2 cellular contexts compared by ENCODE assay signal in the genomic region with DNA sequence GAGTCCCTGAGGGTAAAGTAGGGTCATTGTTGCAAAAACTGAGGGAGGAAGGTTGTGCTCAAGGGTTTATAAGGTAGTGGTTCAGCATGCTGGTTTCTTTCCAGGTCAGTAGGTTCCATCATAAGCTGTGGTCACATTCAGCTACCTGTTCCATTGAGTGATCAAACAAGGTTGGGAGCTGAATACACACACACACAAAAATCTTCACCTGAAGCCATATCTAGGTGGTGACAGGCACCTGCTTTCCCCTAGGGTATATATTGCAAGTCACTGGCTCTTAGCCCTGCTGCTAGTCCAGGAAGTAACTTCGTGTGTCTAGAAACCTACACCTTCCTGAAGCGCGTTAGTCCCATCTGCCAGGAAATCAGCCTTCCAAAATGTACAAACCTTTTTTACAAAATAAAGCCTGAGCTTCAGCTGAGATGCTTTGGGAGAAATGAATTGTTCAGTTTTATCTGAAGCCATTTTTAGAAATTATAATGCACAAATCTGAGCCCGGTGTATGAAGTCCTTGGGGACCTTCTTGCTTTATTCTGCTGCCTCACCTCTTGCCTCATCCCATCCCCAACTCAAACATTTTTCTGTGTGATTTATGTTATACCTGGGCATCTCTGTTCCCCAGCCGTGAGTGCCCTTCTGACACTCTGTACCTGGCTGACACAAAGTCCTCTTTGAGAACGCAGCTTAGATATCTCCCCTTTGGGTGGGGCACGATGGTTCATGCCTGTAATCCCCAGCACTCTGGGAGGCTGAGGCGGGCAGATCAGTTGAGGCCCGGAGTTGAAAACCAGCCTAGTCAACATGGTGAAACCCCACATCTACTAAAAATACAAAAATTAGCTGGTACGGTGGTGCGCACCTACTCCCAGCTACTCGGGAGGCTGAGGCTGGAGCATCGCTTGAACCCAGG.
TF ChIP-seq lines count a peak whose summit lies in the region.

No MANE protein-coding gene starts in this region.

TF ChIP-seq in GM12878, 131 proteins besides CTCF, POLR2A, EP300 and RAD21:
- TF ChIP-seq NFXL1 (IDR thresholded peaks at IDR 0.05; ENCODE audit: borderline replicate concordance), result no peak
- TF ChIP-seq PAX5 (IDR thresholded peaks at IDR 0.05; ENCODE audit: borderline replicate concordance, low read depth, low read length), result peak; percentile 51; the same call in 1 of the 2 replicates
- TF ChIP-seq YBX1 (IDR thresholded peaks at IDR 0.05), result no peak
- peak; percentile 32 for TF ChIP-seq PKNOX1 (IDR thresholded peaks at IDR 0.05)
- TF ChIP-seq NBN (IDR thresholded peaks at IDR 0.05), result peak; percentile 14; the same call in 1 of the 2 replicates
- TF ChIP-seq TCF7 (IDR thresholded peaks at IDR 0.05; ENCODE audit: borderline replicate concordance), result 0 out of 2 replicates have a peak, but pooled peaks have one; percentile 66
- no peak for TF ChIP-seq TARDBP (IDR thresholded peaks at IDR 0.05; ENCODE audit: borderline replicate concordance)
- TF ChIP-seq, protein P1, sequence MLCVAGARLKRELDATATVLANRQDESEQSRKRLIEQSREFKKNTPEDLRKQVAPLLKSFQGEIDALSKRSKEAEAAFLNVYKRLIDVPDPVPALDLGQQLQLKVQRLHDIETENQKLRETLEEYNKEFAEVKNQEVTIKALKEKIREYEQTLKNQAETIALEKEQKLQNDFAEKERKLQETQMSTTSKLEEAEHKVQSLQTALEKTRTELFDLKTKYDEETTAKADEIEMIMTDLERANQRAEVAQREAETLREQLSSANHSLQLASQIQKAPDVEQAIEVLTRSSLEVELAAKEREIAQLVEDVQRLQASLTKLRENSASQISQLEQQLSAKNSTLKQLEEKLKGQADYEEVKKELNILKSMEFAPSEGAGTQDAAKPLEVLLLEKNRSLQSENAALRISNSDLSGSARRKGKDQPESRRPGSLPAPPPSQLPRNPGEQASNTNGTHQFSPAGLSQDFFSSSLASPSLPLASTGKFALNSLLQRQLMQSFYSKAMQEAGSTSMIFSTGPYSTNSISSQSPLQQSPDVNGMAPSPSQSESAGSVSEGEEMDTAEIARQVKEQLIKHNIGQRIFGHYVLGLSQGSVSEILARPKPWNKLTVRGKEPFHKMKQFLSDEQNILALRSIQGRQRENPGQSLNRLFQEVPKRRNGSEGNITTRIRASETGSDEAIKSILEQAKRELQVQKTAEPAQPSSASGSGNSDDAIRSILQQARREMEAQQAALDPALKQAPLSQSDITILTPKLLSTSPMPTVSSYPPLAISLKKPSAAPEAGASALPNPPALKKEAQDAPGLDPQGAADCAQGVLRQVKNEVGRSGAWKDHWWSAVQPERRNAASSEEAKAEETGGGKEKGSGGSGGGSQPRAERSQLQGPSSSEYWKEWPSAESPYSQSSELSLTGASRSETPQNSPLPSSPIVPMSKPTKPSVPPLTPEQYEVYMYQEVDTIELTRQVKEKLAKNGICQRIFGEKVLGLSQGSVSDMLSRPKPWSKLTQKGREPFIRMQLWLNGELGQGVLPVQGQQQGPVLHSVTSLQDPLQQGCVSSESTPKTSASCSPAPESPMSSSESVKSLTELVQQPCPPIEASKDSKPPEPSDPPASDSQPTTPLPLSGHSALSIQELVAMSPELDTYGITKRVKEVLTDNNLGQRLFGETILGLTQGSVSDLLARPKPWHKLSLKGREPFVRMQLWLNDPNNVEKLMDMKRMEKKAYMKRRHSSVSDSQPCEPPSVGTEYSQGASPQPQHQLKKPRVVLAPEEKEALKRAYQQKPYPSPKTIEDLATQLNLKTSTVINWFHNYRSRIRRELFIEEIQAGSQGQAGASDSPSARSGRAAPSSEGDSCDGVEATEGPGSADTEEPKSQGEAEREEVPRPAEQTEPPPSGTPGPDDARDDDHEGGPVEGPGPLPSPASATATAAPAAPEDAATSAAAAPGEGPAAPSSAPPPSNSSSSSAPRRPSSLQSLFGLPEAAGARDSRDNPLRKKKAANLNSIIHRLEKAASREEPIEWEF (IDR thresholded peaks at IDR 0.05; ENCODE audit: insufficient replicate concordance, low read depth, low read length), result no peak
- TF ChIP-seq USF2 (IDR thresholded peaks at IDR 0.05; ENCODE audit: borderline replicate concordance, low read depth, low read length), result no peak
- TF ChIP-seq IKZF2 (IDR thresholded peaks at IDR 0.05), result peak in 1 of 2 experiments; percentile 16; a peak in 1 of 4 replicates
- TF ChIP-seq, protein P2, sequence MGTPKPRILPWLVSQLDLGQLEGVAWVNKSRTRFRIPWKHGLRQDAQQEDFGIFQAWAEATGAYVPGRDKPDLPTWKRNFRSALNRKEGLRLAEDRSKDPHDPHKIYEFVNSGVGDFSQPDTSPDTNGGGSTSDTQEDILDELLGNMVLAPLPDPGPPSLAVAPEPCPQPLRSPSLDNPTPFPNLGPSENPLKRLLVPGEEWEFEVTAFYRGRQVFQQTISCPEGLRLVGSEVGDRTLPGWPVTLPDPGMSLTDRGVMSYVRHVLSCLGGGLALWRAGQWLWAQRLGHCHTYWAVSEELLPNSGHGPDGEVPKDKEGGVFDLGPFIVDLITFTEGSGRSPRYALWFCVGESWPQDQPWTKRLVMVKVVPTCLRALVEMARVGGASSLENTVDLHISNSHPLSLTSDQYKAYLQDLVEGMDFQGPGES (IDR thresholded peaks at IDR 0.05), result no peak
- no peak for TF ChIP-seq TCF12 (IDR thresholded peaks at IDR 0.05; ENCODE audit: low read depth, low read length)
- TF ChIP-seq RUNX3 (IDR thresholded peaks at IDR 0.05; ENCODE audit: low read length), result peak; percentile 58; the same call in 1 of the 2 replicates

TF ChIP-seq in SK-N-SH, 30 proteins besides CTCF, POLR2A, EP300 and RAD21:
- TF ChIP-seq USF1 (IDR thresholded peaks at IDR 0.05; ENCODE audit: borderline replicate concordance, low read depth), result no peak
- TF ChIP-seq FOXJ3 (CRISPR knock-in tag; IDR thresholded peaks at IDR 0.05), result no peak
- no peak for TF ChIP-seq ELF1 (IDR thresholded peaks at IDR 0.05)
- TF ChIP-seq USF2 (IDR thresholded peaks at IDR 0.05; ENCODE audit: borderline replicate concordance, low read depth, low read length), result no peak
- no peak for TF ChIP-seq MXI1 (IDR thresholded peaks at IDR 0.05; ENCODE audit: low read depth, low read length)
- no peak for TF ChIP-seq NFIC (IDR thresholded peaks at IDR 0.05; ENCODE audit: borderline replicate concordance)
- no peak for TF ChIP-seq TCF12 (IDR thresholded peaks at IDR 0.05)
